ENCODE assay signal across 9 cellular contexts in the genomic region with DNA sequence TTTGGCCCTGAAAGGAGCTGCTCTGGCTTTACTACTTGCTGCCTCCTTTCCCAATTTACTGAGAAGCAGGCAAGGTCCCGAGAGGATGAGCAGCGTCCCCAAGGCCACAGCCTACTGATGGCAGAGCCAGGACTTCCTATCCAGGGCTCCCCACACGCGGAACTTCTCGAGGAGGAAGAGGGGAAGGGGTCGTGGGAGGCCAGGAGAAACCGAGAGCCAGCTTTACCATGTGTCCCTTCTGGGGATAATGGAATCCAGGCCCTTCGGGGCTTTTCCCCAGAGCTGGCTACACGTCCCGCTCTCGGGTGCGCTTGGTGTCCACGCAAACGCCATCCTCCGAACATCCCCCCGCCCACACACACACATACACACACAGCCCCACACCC. TPM values are rescaled to one million over a fixed set of nuclear protein-coding genes. Genes with fewer than 3 reads are reported as not detected.
DNase-seq lines count a peak whose midpoint lies in the region; ATAC-seq, FAIRE-seq and TF ChIP-seq lines count a peak whose summit lies in the region.
"Had no signal": no experiment of that assay in that cellular context is flagged by ENCODE, and none has a peak within 500 bp of the region (broad histone marks: within the 10 kb centered on the region; RNA-seq: fewer than 3 reads in every experiment).

No MANE protein-coding gene starts in this region.

- H3K4me3 ChIP-seq in esophagus squamous epithelium (peak overlapping the region; percentile 47 to 80 (median 66)), pancreas (peak overlapping the region; percentile 33 to 70 (median 68))

- DNase-seq in ELF-1 (ENCODE audit: low read depth, low spot score) (peak; percentile 60), SK-N-DZ (ENCODE audit: low spot score) (peak; percentile 17), esophagus squamous epithelium (lab: John Stamatoyannopoulos, UW) (no peak), pancreas (no peak), NOMO-1 (lab: John Stamatoyannopoulos, UW; ENCODE audit: unreplicated experiment in 2 of 2) (no peak), superior temporal gyrus (ENCODE audit: extremely low spot score) (no peak)
- DNase-seq: activated gamma-delta T cell had no signal

- peak overlapping the region; percentile 84 to 99 (median 94) for H3K27ac ChIP-seq in esophagus squamous epithelium
- peak overlapping the region; percentile 80 to 89 (median 86) for H3K27ac ChIP-seq in pancreas

- intact Hi-C loops in esophagus squamous epithelium (cut with DNase I), result no loop called here
- intact Hi-C loops in pancreas (cut with DNase I), result no loop called here

- ATAC-seq in pancreas (no peak), HG02610 (IDR thresholded peaks at IDR 0.05; ENCODE audit: unreplicated experiment) (no peak), HG02642 (IDR thresholded peaks at IDR 0.05; ENCODE audit: poor library complexity, unreplicated experiment) (no peak)

- no peaks in the 10 kb centered on the region for H3K9me3 ChIP-seq in esophagus squamous epithelium
- H3K9me3 ChIP-seq in pancreas, result no peaks in the 10 kb centered on the region

- no peak for TF ChIP-seq POLR2A in esophagus squamous epithelium (IDR thresholded peaks at IDR 0.05)

- 2 to 14% methylated on average over 5 to 16 of the region's 16 CpGs for WGBS in esophagus squamous epithelium, 2 donors
- WGBS in pancreas, 2 donors, result 3 to 4% methylated on average over 16 of the region's 16 CpGs

- H3K36me3 ChIP-seq in esophagus squamous epithelium (no peaks in the 10 kb centered on the region), pancreas (no peaks in the 10 kb centered on the region)

- H3K27me3 ChIP-seq in esophagus squamous epithelium (peaks cover 0 to 43% (median 0%) of the 10 kb centered on the region in 4 donors), pancreas (no peaks in the 10 kb centered on the region)

- no peak for TF ChIP-seq CTCF in esophagus squamous epithelium (IDR thresholded peaks at IDR 0.05)
- no peak for TF ChIP-seq CTCF in pancreas (IDR thresholded peaks at IDR 0.05)

- FAIRE-seq in pancreas (lab: Jason Lieb, UNC), result no peak

- H3K4me1 ChIP-seq in esophagus squamous epithelium (peaks cover 5 to 73% (median 6%) of the 10 kb centered on the region in 3 donors), pancreas (peaks cover 0 to 7% (median 5%) of the 10 kb centered on the region in 3 donors)

RNA-seq across cellular contexts. Expression of a gene that starts 4.3 kb away (rescaled TPM):
- polyA plus RNA-seq in SK-N-DZ (2014; cell fraction: cytosol; rRNA removed), result 0.12 and 0.13 TPM in 2 replicates
- polyA plus RNA-seq in SK-N-DZ (2014; cell fraction: nucleus; rRNA removed), result 0.08 and 1.3 TPM in 2 replicates
- total RNA-seq in esophagus squamous epithelium (10 to 100 TPM in 1 of 4 donors, 1 to 10 TPM in 3; 4.5 to 15.1 (median 8.0) TPM), pancreas (10 to 100 TPM; 11.5 to 37.7 (median 19.1) TPM)
- 10 to 100 TPM; 17.0 to 54.6 TPM for polyA plus RNA-seq in pancreas

Comparison
In these comparisons a context has a peak if more than half of its experiments do, and no peak if none do; other contexts are left out.
1. DNase-seq: peak in ELF-1 (single experiment) and SK-N-DZ (single experiment); none in esophagus squamous epithelium (single experiment), pancreas (0 of 6), NOMO-1 (0 of 2) and superior temporal gyrus (single experiment).